Comparison of ENCODE assay signal across 25 cellular contexts in genomic region chr3:182136008-182136910, GRCh38.
A peak's percentile ranks its signal among the peaks of the same experiment; 100 is the strongest.
DNase-seq lines count a peak whose midpoint lies in the region; TF ChIP-seq lines count a peak whose summit lies in the region.
"Had no signal": no experiment of that assay in that cellular context is flagged by ENCODE, and none has a peak within 500 bp of the region (broad histone marks: within the 10 kb centered on the region; RNA-seq: fewer than 3 reads in every experiment).

No MANE protein-coding gene starts in this region.

- no peaks in the 10 kb centered on the region for H3K27me3 ChIP-seq in tibial nerve
- H3K27me3 ChIP-seq: breast epithelium, colonic mucosa, testis had no signal

- H3K36me3 ChIP-seq in tibial nerve: no peaks in the 10 kb centered on the region
- H3K36me3 ChIP-seq: breast epithelium, colonic mucosa had no signal

- peak; percentile 11 for DNase-seq in NCI-H1694 (lab: John Stamatoyannopoulos, UW)
- DNase-seq in NCI-H1694 treated with DMSO at 0.1 percent for 48 hours (lab: John Stamatoyannopoulos, UW): no peak
- peak; percentile 60 for DNase-seq in NCI-H2081 treated with DMSO at 0.1 percent for 48 hours (lab: John Stamatoyannopoulos, UW)
- DNase-seq in SHP77 treated with DMSO at 0.1 percent for 48 hours (lab: John Stamatoyannopoulos, UW): peak; percentile 53
- DNase-seq in pons (ENCODE audit: low spot score): peak; percentile 20
- no peak for DNase-seq in Kasumi-1 (lab: John Stamatoyannopoulos, UW)
- DNase-seq in tibial nerve (ENCODE audit: low spot score in 2 of 2): no peak
- DNase-seq in MCF 10A (ENCODE audit: unreplicated experiment): no peak
- DNase-seq: activated CD4-positive, alpha-beta T cell treated with anti-CD3 and anti-CD28 coated beads for 1 hour; activated CD8-positive, alpha-beta memory T cell treated with anti-CD3 and anti-CD28 coated beads for 24 hours; activated naive CD4-positive, alpha-beta T cell treated with Interleukin-2 at 50 U/mL for 16 hours; activated T-cell treated with anti-CD3 and anti-CD28 coated beads, Interleukin-2, amount 50 U/mL, for 24 hours; AML-193; amniotic stem cell; colonic mucosa; endodermal cell; NCI-H187; PC-9; small intestine; stimulated activated CD4-positive, alpha-beta T cell treated with anti-CD3 and anti-CD28 coated beads, Interleukin-4, amount 100 ng/mL, for 1 hour; stimulated activated naive CD4-positive, alpha-beta T cell; T-cell; testis had no signal

- WGBS in tibial nerve, 2 donors: 69 to 70% methylated on average over 6 of the region's 6 CpGs

- no peaks in the 10 kb centered on the region for H3K27me3 Mint-ChIP-seq in MCF 10A (ENCODE audit: insufficient read depth, unreplicated experiment)
- H3K27me3 Mint-ChIP-seq: activated T-cell treated with anti-CD3 and anti-CD28 coated beads, Interleukin-2, amount 50 U/mL, for 24 hours; T-cell had no signal

- H3K36me3 Mint-ChIP-seq in MCF 10A (ENCODE audit: insufficient read depth, unreplicated experiment): no peaks in the 10 kb centered on the region
- H3K36me3 Mint-ChIP-seq: T-cell had no signal

- TF ChIP-seq EP300 in tibial nerve (IDR thresholded peaks at IDR 0.05): no peak

- intact Hi-C loops in MCF 10A (cut with micrococcal nuclease): no loop called here

- CTCF ChIA-PET in MCF 10A (lab: Yijun Ruan, JAX): interaction anchor here (0.6 kb wide), 1 partner anchor 138 kb away, joined by 3 read pairs; no protein-coding TSS in a partner anchor

- no peak overlapping the region for H3K4me3 ChIP-seq in tibial nerve
- H3K4me3 ChIP-seq: breast epithelium, colonic mucosa, PC-9, testis had no signal

- peaks cover 5% of the 10 kb centered on the region for H3K4me1 Mint-ChIP-seq in MCF 10A (ENCODE audit: insufficient read depth, unreplicated experiment)
- H3K4me1 Mint-ChIP-seq: T-cell had no signal

- H3K27ac ChIP-seq in tibial nerve: no peak overlapping the region
- H3K27ac ChIP-seq: 22Rv1, breast epithelium, colonic mucosa, PC-9, testis had no signal

- no peak overlapping the region for H3K27ac Mint-ChIP-seq in MCF 10A (ENCODE audit: low read depth, unreplicated experiment)
- H3K27ac Mint-ChIP-seq: activated T-cell treated with anti-CD3 and anti-CD28 coated beads, Interleukin-2, amount 50 U/mL, for 24 hours; endodermal cell; T-cell had no signal

- no TSS peak for BruUV-seq in MCF 10A (replicated peaks; lab: Mats Ljungman, UMichigan)

- H3K9me3 Mint-ChIP-seq in MCF 10A (ENCODE audit: unreplicated experiment): no peaks in the 10 kb centered on the region
- H3K9me3 Mint-ChIP-seq: activated T-cell treated with anti-CD3 and anti-CD28 coated beads, Interleukin-2, amount 50 U/mL, for 24 hours; endodermal cell; T-cell had no signal

- POLR2A ChIA-PET in MCF 10A (lab: Yijun Ruan, JAX): no interaction called here

- no peaks in the 10 kb centered on the region for H3K4me1 ChIP-seq in tibial nerve
- H3K4me1 ChIP-seq: breast epithelium, colonic mucosa, testis had no signal

- no peak for TF ChIP-seq POLR2A in tibial nerve (IDR thresholded peaks at IDR 0.05)

- no peak for TF ChIP-seq CTCF in tibial nerve (IDR thresholded peaks at IDR 0.05)
- TF ChIP-seq CTCF in MCF 10A (IDR thresholded peaks at IDR 0.05; ENCODE audit: unreplicated experiment): no peak

- H3K4me3 Mint-ChIP-seq in MCF 10A (ENCODE audit: unreplicated experiment): no peak overlapping the region
- H3K4me3 Mint-ChIP-seq: activated T-cell treated with anti-CD3 and anti-CD28 coated beads, Interleukin-2, amount 50 U/mL, for 24 hours; endodermal cell; T-cell had no signal

- no peaks in the 10 kb centered on the region for H3K9me3 ChIP-seq in tibial nerve
- H3K9me3 ChIP-seq: breast epithelium, colonic mucosa, testis had no signal

Comparison
In these comparisons a context has a peak if more than half of its experiments do, and no peak if none do; other contexts are left out.
1. DNase-seq: peak in NCI-H1694 (single experiment), NCI-H2081 treated with DMSO at 0.1 percent for 48 hours (single experiment), SHP77 treated with DMSO at 0.1 percent for 48 hours (single experiment) and pons (single experiment); none in NCI-H1694 treated with DMSO at 0.1 percent for 48 hours (single experiment), Kasumi-1 (0 of 2), tibial nerve (0 of 2) and MCF 10A (single experiment).